In the genomic region with DNA sequence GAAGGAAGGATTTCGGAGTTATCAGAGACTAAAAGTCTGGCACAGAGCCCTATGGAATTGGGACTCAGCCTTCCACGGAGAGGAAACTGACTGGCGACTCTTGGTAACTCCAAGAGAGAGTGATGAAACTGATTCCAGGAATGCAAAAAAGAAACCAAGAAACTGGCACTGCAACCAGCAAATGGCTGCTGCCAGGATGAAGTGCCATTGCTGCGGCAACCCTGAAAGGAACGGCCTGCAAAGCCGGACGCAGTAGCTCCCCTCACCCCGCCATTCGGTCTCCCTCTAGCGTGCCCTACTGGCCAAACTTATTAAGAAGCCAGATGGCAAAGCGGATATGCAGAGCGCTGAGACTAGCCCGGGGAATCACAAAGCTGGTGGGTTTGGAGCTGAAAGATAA, we compare ENCODE assay signal across 8 cellular contexts.
DNase-seq lines count a peak whose midpoint lies in the region; ATAC-seq, FAIRE-seq and TF ChIP-seq lines count a peak whose summit lies in the region.

No MANE protein-coding gene starts in this region.

- in situ Hi-C loops in GM13977 (cut with MboI; ENCODE audit: low pct_unique_long_range_greater_than_20kb, low sequenced_read_pairs, unreplicated experiment), result no loop called here

- POLR2A ChIA-PET in A549 (lab: Yijun Ruan, JAX), result interaction anchor here (1.1 to 1.5 kb wide), 3 partner anchors 61 to 337 kb away, joined by 4 to 7 read pairs (median 5); no protein-coding TSS in a partner anchor

- H3K27me3 ChIP-seq in NT2/D1 (ENCODE audit: insufficient read depth, insufficient read length) (no peaks in the 10 kb centered on the region), left lung (no peaks in the 10 kb centered on the region), thoracic aorta (replicated peaks; ENCODE audit: insufficient read depth) (no peaks in the 10 kb centered on the region)

- TF ChIP-seq EP300 in A549 (IDR thresholded peaks at IDR 0.05), result no peak

- CTCF ChIA-PET in A549 (lab: Yijun Ruan, JAX), result interaction anchor here (0.5 to 2.0 kb wide), 21 partner anchors 9 to 1337 kb away, joined by 3 to 8 read pairs (median 4); no protein-coding TSS in a partner anchor

- DNase-seq in A549 (ENCODE audit: low read depth in 1 of 2, low spot score in 1 of 2), result peak; percentile 49 to 91
- no peak for DNase-seq in GM13977 (ENCODE audit: low spot score)
- peak; percentile 15 for DNase-seq in NT2/D1 (ENCODE audit: low read depth, low spot score)
- peak; percentile 33 to 74 for DNase-seq in dermis microvascular lymphatic vessel endothelial cell (ENCODE audit: low read depth in 2 of 2)
- DNase-seq in left lung, result peak; percentile 60 to 63
- DNase-seq in thoracic aorta (ENCODE audit: low spot score), result peak; percentile 24
- DNase-seq in cortex of kidney (lab: John Stamatoyannopoulos, UW), result no peak

- H3K4me1 ChIP-seq in A549 (peaks cover 46% of the 10 kb centered on the region), NT2/D1 (ENCODE audit: insufficient read depth, insufficient read length) (no peaks in the 10 kb centered on the region), left lung (peaks cover 0 to 5% of the 10 kb centered on the region in 2 donors), thoracic aorta (ENCODE audit: control insufficient read depth in 1 of 2, low read depth in 2 of 2) (peaks cover 0 to 11% of the 10 kb centered on the region in 2 donors)

- intact Hi-C loops in left lung (cut with DNase I), result no loop called here

- FAIRE-seq in A549 (lab: Jason Lieb, UNC), result no peak

- H3K27ac ChIP-seq in A549, result peak overlapping the region; percentile 80 to 88
- H3K27ac ChIP-seq in left lung, result no peak overlapping the region
- peak overlapping the region in 1 of 2 donors; percentile 50 for H3K27ac ChIP-seq in thoracic aorta

- TF ChIP-seq CTCF in A549 (IDR thresholded peaks at IDR 0.05) (peak; percentile 66), GM13977 (IDR thresholded peaks at IDR 0.05; ENCODE audit: extremely low read depth, insufficient read depth, missing control alignments) (peak; percentile 48), left lung (IDR thresholded peaks at IDR 0.05) (peak; percentile 37 to 48), thoracic aorta (IDR thresholded peaks at IDR 0.05) (peak; percentile 48)

- TF ChIP-seq RAD21 in A549 (conservative IDR thresholded peaks at IDR 0.05 in 1 of 2, IDR thresholded peaks at IDR 0.05 in 1 of 2), result peak; percentile 70 to 76

- 0% methylated on average over 13 of the region's 13 CpGs for WGBS in A549 (ENCODE audit: missing lambda C conversion rate)

- H3K4me3 ChIP-seq in A549 (peak overlapping the region; percentile 40), NT2/D1 (ENCODE audit: insufficient read length, low read depth) (no peak overlapping the region), left lung (peak overlapping the region in 1 of 2 donors; percentile 12), thoracic aorta (peak overlapping the region; percentile 63)

- H3K9ac ChIP-seq in NT2/D1 (ENCODE audit: insufficient read length, low read depth), result no peak overlapping the region

- no peak for TF ChIP-seq POLR2A in A549 (IDR thresholded peaks at IDR 0.05; ENCODE audit: low read length)

- no peaks in the 10 kb centered on the region for H3K9me3 ChIP-seq in A549
- H3K9me3 ChIP-seq in NT2/D1 (ENCODE audit: insufficient read depth, low read length), result no peaks in the 10 kb centered on the region
- H3K9me3 ChIP-seq in left lung, result no peaks in the 10 kb centered on the region
- H3K9me3 ChIP-seq in thoracic aorta, result no peaks in the 10 kb centered on the region

- H3K4me2 ChIP-seq in A549, result peak overlapping the region; percentile 82

- ATAC-seq in A549 (peak; percentile 98 to 99), HG02852 (IDR thresholded peaks at IDR 0.05; ENCODE audit: unreplicated experiment) (peak; percentile 42), left lung (peak; percentile 99), thoracic aorta (ENCODE audit: insufficient number of reproducible peaks, low FRiP score, low read depth) (peak; percentile 90)

- no peaks in the 10 kb centered on the region for H3K36me3 ChIP-seq in NT2/D1 (ENCODE audit: insufficient read depth, insufficient read length, low read length)
- no peaks in the 10 kb centered on the region for H3K36me3 ChIP-seq in left lung
- no peaks in the 10 kb centered on the region for H3K36me3 ChIP-seq in thoracic aorta

TF ChIP-seq in A549, 52 proteins besides CTCF, POLR2A, EP300 and RAD21:
- TF ChIP-seq EHMT2 (IDR thresholded peaks at IDR 0.05; ENCODE audit: low read depth) (no peak), FOSB (CRISPR knock-in tag; IDR thresholded peaks at IDR 0.05) (no peak), NPAS2 (CRISPR knock-in tag; IDR thresholded peaks at IDR 0.05; ENCODE audit: borderline replicate concordance) (no peak), HEYL (CRISPR knock-in tag; IDR thresholded peaks at IDR 0.05) (no peak), MYC (IDR thresholded peaks at IDR 0.05; ENCODE audit: borderline replicate concordance, low read length) (no peak), GATA3 (IDR thresholded peaks at IDR 0.05; ENCODE audit: borderline replicate concordance) (peak; percentile 41; the same call in 1 of the 2 replicates), PHF8 (IDR thresholded peaks at IDR 0.05; ENCODE audit: borderline replicate concordance, low read depth) (no peak), JUN (IDR thresholded peaks at IDR 0.05) (peak in 1 of 2 experiments; percentile 45; a peak in 2 of 5 replicates), CEBPB (IDR thresholded peaks at IDR 0.05) (peak in 1 of 2 experiments; percentile 31; a peak in 1 of 4 replicates), NR3C1 (IDR thresholded peaks at IDR 0.05) (no peak), SMC3 (IDR thresholded peaks at IDR 0.05) (peak; percentile 69)
- TF ChIP-seq, protein P1, sequence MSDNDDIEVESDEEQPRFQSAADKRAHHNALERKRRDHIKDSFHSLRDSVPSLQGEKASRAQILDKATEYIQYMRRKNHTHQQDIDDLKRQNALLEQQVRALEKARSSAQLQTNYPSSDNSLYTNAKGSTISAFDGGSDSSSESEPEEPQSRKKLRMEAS (IDR thresholded peaks at IDR 0.05), result peak; percentile 59
- TF ChIP-seq, protein P2, sequence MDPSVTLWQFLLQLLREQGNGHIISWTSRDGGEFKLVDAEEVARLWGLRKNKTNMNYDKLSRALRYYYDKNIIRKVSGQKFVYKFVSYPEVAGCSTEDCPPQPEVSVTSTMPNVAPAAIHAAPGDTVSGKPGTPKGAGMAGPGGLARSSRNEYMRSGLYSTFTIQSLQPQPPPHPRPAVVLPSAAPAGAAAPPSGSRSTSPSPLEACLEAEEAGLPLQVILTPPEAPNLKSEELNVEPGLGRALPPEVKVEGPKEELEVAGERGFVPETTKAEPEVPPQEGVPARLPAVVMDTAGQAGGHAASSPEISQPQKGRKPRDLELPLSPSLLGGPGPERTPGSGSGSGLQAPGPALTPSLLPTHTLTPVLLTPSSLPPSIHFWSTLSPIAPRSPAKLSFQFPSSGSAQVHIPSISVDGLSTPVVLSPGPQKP (IDR thresholded peaks at IDR 0.05; ENCODE audit: low read depth, low read length), result no peak
- TF ChIP-seq, protein P3, sequence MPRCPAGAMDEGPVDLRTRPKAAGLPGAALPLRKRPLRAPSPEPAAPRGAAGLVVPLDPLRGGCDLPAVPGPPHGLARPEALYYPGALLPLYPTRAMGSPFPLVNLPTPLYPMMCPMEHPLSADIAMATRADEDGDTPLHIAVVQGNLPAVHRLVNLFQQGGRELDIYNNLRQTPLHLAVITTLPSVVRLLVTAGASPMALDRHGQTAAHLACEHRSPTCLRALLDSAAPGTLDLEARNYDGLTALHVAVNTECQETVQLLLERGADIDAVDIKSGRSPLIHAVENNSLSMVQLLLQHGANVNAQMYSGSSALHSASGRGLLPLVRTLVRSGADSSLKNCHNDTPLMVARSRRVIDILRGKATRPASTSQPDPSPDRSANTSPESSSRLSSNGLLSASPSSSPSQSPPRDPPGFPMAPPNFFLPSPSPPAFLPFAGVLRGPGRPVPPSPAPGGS (IDR thresholded peaks at IDR 0.05), result no peak
- TF ChIP-seq, protein P4, sequence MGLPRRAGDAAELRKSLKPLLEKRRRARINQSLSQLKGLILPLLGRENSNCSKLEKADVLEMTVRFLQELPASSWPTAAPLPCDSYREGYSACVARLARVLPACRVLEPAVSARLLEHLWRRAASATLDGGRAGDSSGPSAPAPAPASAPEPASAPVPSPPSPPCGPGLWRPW (IDR thresholded peaks at IDR 0.05), result no peak
- TF ChIP-seq, protein P5, sequence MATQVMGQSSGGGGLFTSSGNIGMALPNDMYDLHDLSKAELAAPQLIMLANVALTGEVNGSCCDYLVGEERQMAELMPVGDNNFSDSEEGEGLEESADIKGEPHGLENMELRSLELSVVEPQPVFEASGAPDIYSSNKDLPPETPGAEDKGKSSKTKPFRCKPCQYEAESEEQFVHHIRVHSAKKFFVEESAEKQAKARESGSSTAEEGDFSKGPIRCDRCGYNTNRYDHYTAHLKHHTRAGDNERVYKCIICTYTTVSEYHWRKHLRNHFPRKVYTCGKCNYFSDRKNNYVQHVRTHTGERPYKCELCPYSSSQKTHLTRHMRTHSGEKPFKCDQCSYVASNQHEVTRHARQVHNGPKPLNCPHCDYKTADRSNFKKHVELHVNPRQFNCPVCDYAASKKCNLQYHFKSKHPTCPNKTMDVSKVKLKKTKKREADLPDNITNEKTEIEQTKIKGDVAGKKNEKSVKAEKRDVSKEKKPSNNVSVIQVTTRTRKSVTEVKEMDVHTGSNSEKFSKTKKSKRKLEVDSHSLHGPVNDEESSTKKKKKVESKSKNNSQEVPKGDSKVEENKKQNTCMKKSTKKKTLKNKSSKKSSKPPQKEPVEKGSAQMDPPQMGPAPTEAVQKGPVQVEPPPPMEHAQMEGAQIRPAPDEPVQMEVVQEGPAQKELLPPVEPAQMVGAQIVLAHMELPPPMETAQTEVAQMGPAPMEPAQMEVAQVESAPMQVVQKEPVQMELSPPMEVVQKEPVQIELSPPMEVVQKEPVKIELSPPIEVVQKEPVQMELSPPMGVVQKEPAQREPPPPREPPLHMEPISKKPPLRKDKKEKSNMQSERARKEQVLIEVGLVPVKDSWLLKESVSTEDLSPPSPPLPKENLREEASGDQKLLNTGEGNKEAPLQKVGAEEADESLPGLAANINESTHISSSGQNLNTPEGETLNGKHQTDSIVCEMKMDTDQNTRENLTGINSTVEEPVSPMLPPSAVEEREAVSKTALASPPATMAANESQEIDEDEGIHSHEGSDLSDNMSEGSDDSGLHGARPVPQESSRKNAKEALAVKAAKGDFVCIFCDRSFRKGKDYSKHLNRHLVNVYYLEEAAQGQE (IDR thresholded peaks at IDR 0.05), result no peak

Comparison
In these comparisons a context has a peak if more than half of its experiments do, and no peak if none do; other contexts are left out.
1. ATAC-seq: peak in every context shown above with its lines; median percentile 99 in left lung; 98 in A549; 90 in thoracic aorta; 42 in HG02852.
2. DNase-seq: peak in A549 (2 of 2), NT2/D1 (single experiment), dermis microvascular lymphatic vessel endothelial cell (2 of 2), left lung (2 of 2) and thoracic aorta (single experiment); none in GM13977 (single experiment) and cortex of kidney (single experiment).
3. H3K27ac ChIP-seq: peak in A549 (2 of 2); none in left lung (0 of 2).
4. Peak in every context shown above with its lines, with median percentiles within 50 percentile points of each other: CTCF ChIP-seq.